Comparison of ENCODE assay signal across 8 cellular contexts in genomic region chr5:58582411-58583393, GRCh38. TPM values are rescaled to one million over a fixed set of nuclear protein-coding genes. Genes with fewer than 3 reads are reported as not detected.
DNase-seq lines count a peak whose midpoint lies in the region; ATAC-seq, FAIRE-seq and TF ChIP-seq lines count a peak whose summit lies in the region.

Gene RAB3C (plus strand): TSS chr5:58583075. CDS start chr5:58583209, 134 bp downstream.

- no peaks in the 10 kb centered on the region for H3K9me2 ChIP-seq in HCT116 (ENCODE audit: insufficient read depth)

- no peak for TF ChIP-seq RAD21 in HCT116 (IDR thresholded peaks at IDR 0.05; ENCODE audit: low read depth)
- TF ChIP-seq RAD21 in K562 (CRISPR knock-in tag; conservative IDR thresholded peaks at IDR 0.05 in 1 of 2, IDR thresholded peaks at IDR 0.05 in 1 of 2): no peak

- H3K4me3 ChIP-seq in HCT116 (replicated peaks in 1 of 2; ENCODE audit: low read depth in 1 of 2, low read length in 2 of 2): peak within 1 kb of the TSS in 1 of 2 experiments; percentile 31; a peak in 1 of 4 replicates
- H3K4me3 ChIP-seq in MG63: peak within 1 kb of the TSS; percentile 34
- peak within 1 kb of the TSS; percentile 39 for H3K4me3 ChIP-seq in RWPE2 (ENCODE audit: severe bottlenecking)
- H3K4me3 ChIP-seq in K562: no peak within 1 kb of the TSS

- H4K20me1 ChIP-seq in HCT116 (ENCODE audit: insufficient read depth): no peaks in the 10 kb centered on the region
- no peaks in the 10 kb centered on the region for H4K20me1 ChIP-seq in K562 (replicated peaks; ENCODE audit: control insufficient read depth, insufficient read depth, low read length)

- RAD21 ChIA-PET in HCT116 (lab: Charles Lee; ENCODE audit: low non-redundant PET in 1 of 2, low total read pairs in 2 of 2, uncharacterized antibody in 2 of 2, unreplicated experiment in 2 of 2): no interaction called here

- H3K27me3 ChIP-seq in HCT116 (ENCODE audit: insufficient read depth, low read length): peaks cover 44% of the 10 kb centered on the region
- H3K27me3 ChIP-seq in MG63: peaks cover 19% of the 10 kb centered on the region
- peaks cover 63% of the 10 kb centered on the region for H3K27me3 ChIP-seq in RWPE2 (ENCODE audit: insufficient read depth, poor library complexity, severe bottlenecking)
- no peaks in the 10 kb centered on the region for H3K27me3 ChIP-seq in K562 (ENCODE audit: control insufficient read depth in 2 of 2, insufficient read depth in 2 of 2, low read length in 2 of 2)

- in situ Hi-C loops in K562 (cut with MboI): no loop called here

- no peak for TF ChIP-seq EP300 in K562 (IDR thresholded peaks at IDR 0.05; ENCODE audit: low read length)

- H3K4me1 ChIP-seq in HCT116 (ENCODE audit: control insufficient read depth in 1 of 2, insufficient read depth in 2 of 2, low read length in 2 of 2): peaks cover 0 to 4% of the 10 kb centered on the region in 2 experiments; a peak in 1 of 4 replicates
- no peaks in the 10 kb centered on the region for H3K4me1 ChIP-seq in RWPE2 (ENCODE audit: insufficient read depth, poor library complexity, severe bottlenecking)
- no peaks in the 10 kb centered on the region for H3K4me1 ChIP-seq in K562 (replicated peaks in 1 of 2; ENCODE audit: control insufficient read depth in 2 of 2, insufficient read depth in 2 of 2, low read length in 2 of 2)

- peak; percentile 99 for ATAC-seq in HCT116
- ATAC-seq in RWPE2 (ENCODE audit: low read depth): peak; percentile 100
- peak; percentile 90 for ATAC-seq in K562

- H3K9ac ChIP-seq in HCT116 (ENCODE audit: low read length) (no peak within 1 kb of the TSS), K562 (ENCODE audit: insufficient read depth in 1 of 2, low read depth in 2 of 2, low read length in 2 of 2) (no peak within 1 kb of the TSS)

- no peak within 1 kb of the TSS for H3K27ac ChIP-seq in HCT116 (ENCODE audit: low read depth, low read length)
- H3K27ac ChIP-seq in RWPE2 (ENCODE audit: poor library complexity, severe bottlenecking): no peak within 1 kb of the TSS
- H3K27ac ChIP-seq in K562 (ENCODE audit: extremely low read depth, low read depth, low read length): no peak within 1 kb of the TSS

- H3K79me2 ChIP-seq in HCT116 (ENCODE audit: insufficient read depth, low read length) (no peaks in the 10 kb centered on the region), K562 (ENCODE audit: control insufficient read depth, insufficient read depth, low read length) (no peaks in the 10 kb centered on the region)

- CTCF ChIA-PET in HCT116 (lab: Charles Lee) (no interaction called here), K562 (lab: Yijun Ruan, JAX; ENCODE audit: low intra/inter-chr PET ratio) (no interaction called here)

- BruUV-seq in HCT116 (replicated peaks; lab: Mats Ljungman, UMichigan) (no TSS peak), K562 (replicated peaks; lab: Mats Ljungman, UMichigan) (no TSS peak)

- H3K4me2 ChIP-seq in HCT116 (ENCODE audit: low read length): peak within 1 kb of the TSS; percentile 50
- H3K4me2 ChIP-seq in K562 (ENCODE audit: insufficient read depth, low read length): peak within 1 kb of the TSS; percentile 16; the same call in 1 of the 2 replicates

- H2AFZ ChIP-seq in HCT116 (ENCODE audit: low read depth, low read length, poor library complexity, severe bottlenecking): no peak within 1 kb of the TSS
- H2AFZ ChIP-seq in K562 (ENCODE audit: low read depth, low read length): no peak within 1 kb of the TSS

- DNase-seq in GM10266 (ENCODE audit: extremely low spot score) (peak; percentile 80), HCT116 (ENCODE audit: low read depth, low spot score) (peak; percentile 44), MG63 (peak; percentile 90), RWPE2 (ENCODE audit: low spot score) (peak; percentile 93), K562 (ENCODE audit: extremely low read depth in 1 of 4, low spot score in 3 of 4) (peak in 3 of 4 experiments; percentile 7 to 23 (median 11)), hepatic stellate cell (ENCODE audit: low spot score) (peak; percentile 81), posterior vena cava (ENCODE audit: low spot score) (peak; percentile 97), NK-92 (lab: John Stamatoyannopoulos, UW; ENCODE audit: unreplicated experiment) (no peak)

- no peaks in the 10 kb centered on the region; a peak in 1 of 4 replicates for H3K36me3 ChIP-seq in HCT116 (ENCODE audit: control insufficient read depth in 1 of 2, insufficient read depth in 2 of 2, low read length in 2 of 2)
- H3K36me3 ChIP-seq in MG63: no peaks in the 10 kb centered on the region
- no peaks in the 10 kb centered on the region for H3K36me3 ChIP-seq in RWPE2 (ENCODE audit: low read depth)
- H3K36me3 ChIP-seq in K562 (ENCODE audit: control insufficient read depth, insufficient read depth, low read length): no peaks in the 10 kb centered on the region

- TF ChIP-seq CTCF in GM10266 (IDR thresholded peaks at IDR 0.05; ENCODE audit: control insufficient read depth, insufficient read depth, low read depth, missing control alignments) (no peak), HCT116 (IDR thresholded peaks at IDR 0.05 in 2 of 3, conservative IDR thresholded peaks at IDR 0.05 in 1 of 3; ENCODE audit: borderline replicate concordance in 1 of 3, insufficient read depth in 1 of 3, low read depth in 2 of 3, low read length in 2 of 3) (no peak), RWPE2 (IDR thresholded peaks at IDR 0.05; ENCODE audit: poor library complexity, severe bottlenecking) (no peak), K562 (IDR thresholded peaks at IDR 0.05 in 2 of 3, conservative IDR thresholded peaks at IDR 0.05 in 1 of 3; ENCODE audit: insufficient read depth in 2 of 3, low read depth in 1 of 3, low read length in 3 of 3) (no peak)

- H3K9me1 ChIP-seq in K562 (ENCODE audit: control insufficient read depth, insufficient read depth, low read length): no peaks in the 10 kb centered on the region

- H3K9me3 ChIP-seq in HCT116 (ENCODE audit: control insufficient read depth in 1 of 2, insufficient read depth in 1 of 2, low read depth in 1 of 2, low read length in 2 of 2): no peaks in the 10 kb centered on the region
- no peaks in the 10 kb centered on the region for H3K9me3 ChIP-seq in MG63
- no peaks in the 10 kb centered on the region for H3K9me3 ChIP-seq in RWPE2 (ENCODE audit: severe bottlenecking)
- no peaks in the 10 kb centered on the region for H3K9me3 ChIP-seq in K562 (replicated peaks; ENCODE audit: control insufficient read depth, insufficient read depth, low read depth, low read length)

- 9% methylated on average over 51 of the region's 62 CpGs for WGBS in K562 (ENCODE audit: insufficient coverage, low coverage, missing lambda C conversion rate)

- POLR2A ChIA-PET in HCT116 (lab: Charles Lee): no interaction called here
- POLR2A ChIA-PET in K562 (lab: Yijun Ruan, JAX): no interaction called here

- TF ChIP-seq POLR2A in HCT116 (IDR thresholded peaks at IDR 0.05; ENCODE audit: borderline replicate concordance, extremely low read depth, insufficient read depth, insufficient read length) (no peak), K562 (conservative IDR thresholded peaks at IDR 0.05) (no peak)

- no peak for FAIRE-seq in K562 (lab: Jason Lieb, UNC)

- intact Hi-C loops in HCT116 (cut with micrococcal nuclease): no loop called here
- intact Hi-C loops in K562 (cut with micrococcal nuclease): no loop called here
- intact Hi-C loops in posterior vena cava (cut with DNase I): no loop called here

TF ChIP-seq in HCT116, 20 proteins besides CTCF, POLR2A, EP300 and RAD21 (continues in another document):
- TF ChIP-seq SP1 (IDR thresholded peaks at IDR 0.05; ENCODE audit: low read depth) (no peak), ATF3 (IDR thresholded peaks at IDR 0.05) (no peak)

TF ChIP-seq in K562, 482 proteins besides CTCF, POLR2A, EP300 and RAD21 (continues in another document):
- peak; percentile 74 for TF ChIP-seq HCFC1 (IDR thresholded peaks at IDR 0.05; ENCODE audit: low read depth, low read length)
- TF ChIP-seq SMARCA4 (IDR thresholded peaks at IDR 0.05): no peak
- TF ChIP-seq CHD2 (IDR thresholded peaks at IDR 0.05; ENCODE audit: low read depth, low read length): no peak
- TF ChIP-seq CREM (IDR thresholded peaks at IDR 0.05; ENCODE audit: low read depth): peak; percentile 55
- TF ChIP-seq NRF1 (conservative IDR thresholded peaks at IDR 0.05 in 1 of 2, IDR thresholded peaks at IDR 0.05 in 1 of 2): peak; percentile 42 to 66; a peak in 3 of 4 replicates
- no peak for TF ChIP-seq TFAM (CRISPR knock-in tag; conservative IDR thresholded peaks at IDR 0.05)

RNA-seq across cellular contexts. Expression of gene RAB3C, which starts in this region (rescaled TPM):
- total RNA-seq in HCT116 (2021; ENCODE audit: unreplicated experiment) (not detected), K562 (2014; rRNA removed) (not detected in 2 replicates), K562 (2014; rRNA removed; fragmentation: Illumina TruSeq; extraction: Trizol) (not detected in 2 replicates), K562 (2015; rRNA removed; fragmentation: Illumina TruSeq; extraction: Trizol) (not detected in 2 replicates), K562 (2021) (not detected in 2 replicates), posterior vena cava (10 to 100 TPM; 10.6 to 11.7 TPM)
- polyA plus RNA-seq in HCT116 (2012): 0.11 TPM in 1 of 2 replicates, not detected in the other
- not detected in 2 replicates for total RNA-seq in MG63 (2014; rRNA removed; shearing (Covaris generic); ENCODE audit: low replicate concordance)
- not detected in 2 replicates for total RNA-seq in K562 (2011; cell fraction: chromatin; rRNA removed; ENCODE audit: low replicate concordance)
- total RNA-seq in K562 (2011; cell fraction: nucleolus; rRNA removed): not detected in 2 replicates
- total RNA-seq in K562 (2011; cell fraction: nucleoplasm; rRNA removed): not detected in 2 replicates
- polyA plus RNA-seq in K562 (2011; rRNA removed) (not detected in 2 replicates), K562 (2014; fragmentation: Illumina TruSeq; extraction: Trizol) (not detected in 2 replicates), K562 (2014; fragmentation: Nextera tagmentation; extraction: Ambion mirVana) (not detected), K562 (2014; rRNA removed) (not detected in 2 replicates)
- polyA plus RNA-seq in K562 (2011; cell fraction: cytosol; rRNA removed): not detected in 2 replicates
- not detected in 2 replicates for polyA plus RNA-seq in K562 (2011; cell fraction: nucleus; rRNA removed)
- polyA plus RNA-seq in K562 (2012): not detected in 2 replicates
- not detected in 2 replicates for polyA minus RNA-seq in K562 (2011; rRNA and poly(A)+ RNA removed)
- polyA minus RNA-seq in K562 (2011; cell fraction: cytosol; rRNA and poly(A)+ RNA removed): not detected in 2 replicates
- polyA minus RNA-seq in K562 (2011; cell fraction: nucleus; rRNA and poly(A)+ RNA removed): not detected in 2 replicates

Comparison
In these comparisons a context has a peak if more than half of its experiments do, and no peak if none do; other contexts are left out.
1. RNA of gene RAB3C (total RNA-seq): 10.6 to 11.7 TPM in posterior vena cava; not detected in HCT116 (single experiment), not detected in MG63 and not detected in K562; every median in the first group is over 10 times any median in the second.
2. Peak in DNase-seq, ATAC-seq and H3K4me2 ChIP-seq in HCT116; RNA of the gene not detected or under 1 TPM.
3. Peak in DNase-seq and H3K4me3 ChIP-seq in MG63; RNA of the gene not detected or under 1 TPM.
4. Peak in DNase-seq, ATAC-seq and H3K4me2 ChIP-seq in K562; RNA of the gene not detected or under 1 TPM.
5. Peak in every context shown above with its lines, with median percentiles within 50 percentile points of each other: ATAC-seq.